ENCODE assay signal across 18 cellular contexts in the genomic region with DNA sequence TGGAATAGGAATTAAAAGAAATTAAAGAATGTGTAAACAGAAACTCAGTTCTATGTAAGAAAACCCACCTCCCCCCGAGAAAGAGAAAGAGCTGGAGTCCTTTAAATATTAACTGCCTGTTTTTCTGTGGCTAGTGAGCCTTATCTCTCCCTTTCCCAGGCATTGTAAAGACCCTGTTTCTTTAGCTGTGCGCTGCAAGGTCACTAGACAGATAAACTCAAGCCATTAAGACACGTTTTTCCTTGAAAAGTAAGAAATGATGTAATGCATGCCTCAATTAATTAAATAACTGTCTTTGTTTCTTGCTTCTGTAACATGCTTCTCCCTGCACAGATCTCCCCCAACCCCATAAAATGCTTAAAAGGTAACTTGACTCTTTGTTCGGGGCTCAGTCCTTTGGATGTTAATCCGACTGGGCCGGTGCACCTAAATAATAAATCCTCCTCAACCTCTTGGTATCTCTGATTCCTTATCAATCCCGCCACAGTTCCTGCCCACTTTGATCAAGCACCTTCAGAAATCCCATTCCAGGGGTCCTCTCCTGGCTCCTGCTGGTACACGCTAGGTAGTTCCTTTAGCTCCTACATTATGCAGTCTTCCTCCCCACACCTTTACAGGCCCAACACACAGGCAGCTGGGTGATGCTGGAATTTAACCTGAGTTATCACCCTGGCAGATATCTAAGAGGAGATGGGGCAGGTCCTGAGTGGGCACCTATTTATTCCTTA. TPM values are rescaled to one million over a fixed set of nuclear protein-coding genes. Genes with fewer than 3 reads are reported as not detected.
"Had no signal": no experiment of that assay in that cellular context is flagged by ENCODE, and none has a peak within 500 bp of the region (broad histone marks: within the 10 kb centered on the region; RNA-seq: fewer than 3 reads in every experiment).

No MANE protein-coding gene starts in this region.

- H3K4me3 ChIP-seq: adrenal gland, gastrocnemius medialis, heart right ventricle, left lung, ovary, tibial nerve had no signal

- DNase-seq: activated B cell treated with CpG ODN at 0.5 μM for 24 hours; activated CD4-positive, alpha-beta T cell treated with anti-CD3 and anti-CD28 coated beads, Interleukin-2, amount 10 ng/mL, durations not matched to agents 24 days and 14 days; activated naive CD4-positive, alpha-beta T cell treated with anti-CD3 and anti-CD28 coated beads, Interleukin-2, amount 50 U/mL, for 16 hours; adrenal gland; cortex of kidney; effector CD8-positive, alpha-beta T cell; gastrocnemius medialis; heart right ventricle; islet precursor cell; left lung; ovary; right cardiac atrium; T1000 had no signal

- H3K9me3 Mint-ChIP-seq: activated B cell treated with CpG ODN at 0.5 μM for 24 hours; activated CD4-positive, alpha-beta T cell treated with anti-CD3 and anti-CD28 coated beads, Interleukin-2, amount 10 ng/mL, durations not matched to agents 24 days and 14 days; activated T-helper 2 cell treated with anti-CD3 and anti-CD28 coated beads, Interferon-gamma antibody, Interleukin-2, Interleukin-4, amounts not matched to agents 10 μg/mL and 5 μg/mL and 100 μg/mL, durations not matched to agents 14 hours and 24 hours and 36 hours; central memory CD8-positive, alpha-beta T cell; natural killer cell treated with Interleukin-12 subunit alpha and Interleukin-12 subunit beta and Interleukin-15 and Interleukin-18, amount 100 ng/mL, for 72 hours; stimulated activated effector memory CD8-positive, alpha-beta T cell treated with anti-CD3 and anti-CD28 coated beads, Interleukin-12 subunit alpha, Interleukin-12 subunit beta, amount 100 ng/mL, for 72 hours had no signal

- H3K4me3 Mint-ChIP-seq: activated B cell treated with CpG ODN at 0.5 μM for 24 hours; activated CD4-positive, alpha-beta T cell treated with anti-CD3 and anti-CD28 coated beads, Interleukin-2, amount 10 ng/mL, durations not matched to agents 24 days and 14 days; central memory CD8-positive, alpha-beta T cell; natural killer cell treated with Interleukin-12 subunit alpha and Interleukin-12 subunit beta and Interleukin-15 and Interleukin-18, amount 100 ng/mL, for 72 hours; stimulated activated effector memory CD8-positive, alpha-beta T cell treated with anti-CD3 and anti-CD28 coated beads, Interleukin-12 subunit alpha, Interleukin-12 subunit beta, amount 100 ng/mL, for 72 hours had no signal

- H3K36me3 Mint-ChIP-seq: natural killer cell treated with Interleukin-12 subunit alpha and Interleukin-12 subunit beta and Interleukin-15 and Interleukin-18, amount 100 ng/mL, for 72 hours had no signal

- H3K36me3 ChIP-seq: adrenal gland, gastrocnemius medialis, heart right ventricle, left lung, ovary, tibial nerve had no signal

- ATAC-seq: gastrocnemius medialis; heart right ventricle; left lung; natural killer cell treated with Interleukin-12 subunit alpha and Interleukin-12 subunit beta and Interleukin-15 and Interleukin-18, amount 100 ng/mL, for 72 hours; right cardiac atrium; stimulated activated effector memory CD8-positive, alpha-beta T cell treated with anti-CD3 and anti-CD28 coated beads, Interleukin-12 subunit alpha, Interleukin-12 subunit beta, amount 100 ng/mL, for 72 hours had no signal

- H3K27me3 ChIP-seq: adrenal gland, gastrocnemius medialis, heart right ventricle, left lung, ovary, tibial nerve had no signal

- H3K27ac ChIP-seq: adrenal gland, gastrocnemius medialis, heart right ventricle, left lung, ovary, tibial nerve had no signal

- H3K27ac Mint-ChIP-seq: activated B cell treated with CpG ODN at 0.5 μM for 24 hours; activated CD4-positive, alpha-beta T cell treated with anti-CD3 and anti-CD28 coated beads, Interleukin-2, amount 10 ng/mL, durations not matched to agents 24 days and 14 days; activated T-helper 2 cell treated with anti-CD3 and anti-CD28 coated beads, Interferon-gamma antibody, Interleukin-2, Interleukin-4, amounts not matched to agents 10 μg/mL and 5 μg/mL and 100 μg/mL, durations not matched to agents 14 hours and 24 hours and 36 hours; natural killer cell treated with Interleukin-12 subunit alpha and Interleukin-12 subunit beta and Interleukin-15 and Interleukin-18, amount 100 ng/mL, for 72 hours; stimulated activated effector memory CD8-positive, alpha-beta T cell treated with anti-CD3 and anti-CD28 coated beads, Interleukin-12 subunit alpha, Interleukin-12 subunit beta, amount 100 ng/mL, for 72 hours had no signal

RNA-seq across cellular contexts. Expression of gene TACSTD2, which starts 27.7 kb away (rescaled TPM):
- total RNA-seq: activated B cell treated with CpG ODN at 0.5 μM for 24 hours; activated CD4-positive, alpha-beta T cell treated with anti-CD3 and anti-CD28 coated beads, Interleukin-2, amount 10 ng/mL, durations not matched to agents 24 days and 14 days; natural killer cell treated with Interleukin-12 subunit alpha and Interleukin-12 subunit beta and Interleukin-15 and Interleukin-18, amount 100 ng/mL, for 72 hours had no signal
